15 cellular contexts compared by ENCODE assay signal in genomic region chr5:67293177-67293576, GRCh38.
A peak's percentile ranks its signal among the peaks of the same experiment; 100 is the strongest.
DNase-seq lines count a peak whose midpoint lies in the region; TF ChIP-seq lines count a peak whose summit lies in the region.
"Had no signal": no experiment of that assay in that cellular context is flagged by ENCODE, and none has a peak within 500 bp of the region (broad histone marks: within the 10 kb centered on the region; RNA-seq: fewer than 3 reads in every experiment).

No MANE protein-coding gene starts in this region.

- in situ Hi-C loops in brain microvascular endothelial cell (cut with HindIII; ENCODE audit: low pct_ligation_motif_present, low sequenced_read_pairs): no loop called here

- H3K9me3 ChIP-seq in HEK293 (ENCODE audit: control insufficient read depth, insufficient read depth, low read depth, low read length) (no peaks in the 10 kb centered on the region), WERI-Rb-1 (ENCODE audit: severe bottlenecking) (no peaks in the 10 kb centered on the region)
- H3K9me3 ChIP-seq: SK-N-SH had no signal

- no peaks in the 10 kb centered on the region; the same call in 1 of the 2 replicates for H3K4me1 ChIP-seq in HEK293 (ENCODE audit: control insufficient read depth, insufficient read depth, low read length)

- DNase-seq in substantia nigra (lab: John Stamatoyannopoulos, UW) (no peak), WERI-Rb-1 (no peak), HCEC 1CT (no peak), RPMI8226 (no peak), brain microvascular endothelial cell (no peak)
- DNase-seq: NCI-H2029, NCI-H2171 treated with DMSO at 0.1 percent for 48 hours, NCI-H446 treated with DMSO at 0.1 percent for 48 hours, NCI-H748 treated with DMSO at 0.1 percent for 48 hours, PC-3, SK-N-SH had no signal

- H3K27ac ChIP-seq in HEK293 (ENCODE audit: extremely low read depth, low read depth, low read length): no peak overlapping the region
- peak overlapping the region; percentile 97 for H3K27ac ChIP-seq in angular gyrus (ENCODE audit: low read depth, low read length)
- peak overlapping the region; percentile 85 for H3K27ac ChIP-seq in layer of hippocampus (ENCODE audit: low read depth, low read length)
- H3K27ac ChIP-seq in substantia nigra (ENCODE audit: low read depth, low read length, poor library complexity, severe bottlenecking): peak overlapping the region; percentile 83
- no peak overlapping the region for H3K27ac ChIP-seq in WERI-Rb-1
- no peak overlapping the region for H3K27ac ChIP-seq in brain microvascular endothelial cell
- H3K27ac ChIP-seq: C4-2B had no signal

- TF ChIP-seq CTCF in HEK293 (tag by site-specific recombination; IDR thresholded peaks at IDR 0.05): no peak
- TF ChIP-seq CTCF in WERI-Rb-1 (IDR thresholded peaks at IDR 0.05; ENCODE audit: low read depth, low read length): no peak
- TF ChIP-seq CTCF in brain microvascular endothelial cell (IDR thresholded peaks at IDR 0.05; ENCODE audit: low read depth, low read length, missing control alignments): no peak

- POLR2A ChIA-PET in HEK293 (lab: Yijun Ruan, JAX): no interaction called here

- H3K27me3 ChIP-seq in layer of hippocampus (ENCODE audit: control insufficient read depth, insufficient read depth, low read length) (no peaks in the 10 kb centered on the region), WERI-Rb-1 (ENCODE audit: insufficient read depth, low read depth, severe bottlenecking) (no peaks in the 10 kb centered on the region), brain microvascular endothelial cell (replicated peaks) (no peaks in the 10 kb centered on the region)

- H3K4me3 ChIP-seq in HEK293 (ENCODE audit: low read depth, low read length): no peak overlapping the region
- no peak overlapping the region for H3K4me3 ChIP-seq in WERI-Rb-1 (ENCODE audit: low read depth, low read length)
- H3K4me3 ChIP-seq in brain microvascular endothelial cell (ENCODE audit: low read depth, low read length): no peak overlapping the region

- CTCF ChIA-PET in HEK293 (lab: Yijun Ruan, JAX): no interaction called here

- no peaks in the 10 kb centered on the region for H3K36me3 ChIP-seq in HEK293 (ENCODE audit: control insufficient read depth in 2 of 2, insufficient read depth in 1 of 2, low read length in 2 of 2)
- no peaks in the 10 kb centered on the region for H3K36me3 ChIP-seq in WERI-Rb-1
- H3K36me3 ChIP-seq in brain microvascular endothelial cell (replicated peaks): no peaks in the 10 kb centered on the region

TF ChIP-seq in HEK293, 187 proteins besides CTCF, POLR2A, EP300 and RAD21:
- TF ChIP-seq YY1 (tag by site-specific recombination; IDR thresholded peaks at IDR 0.05): no peak
- TF ChIP-seq ZBTB11 (tag by site-specific recombination; conservative IDR thresholded peaks at IDR 0.05; ENCODE audit: low read depth): no peak
- TF ChIP-seq ZNF174 (tag by site-specific recombination; IDR thresholded peaks at IDR 0.05): no peak
- TF ChIP-seq ZIC2 (tag by site-specific recombination; IDR thresholded peaks at IDR 0.05): peak; percentile 35; the same call in 1 of the 2 replicates
- TF ChIP-seq ZNF513 (tag by site-specific recombination; IDR thresholded peaks at IDR 0.05): no peak
- TF ChIP-seq ZNF23 (tag by site-specific recombination; IDR thresholded peaks at IDR 0.05; ENCODE audit: borderline replicate concordance): no peak
- TF ChIP-seq PBX3 (CRISPR knock-in tag; IDR thresholded peaks at IDR 0.05): no peak

Comparison
In these comparisons a context has a peak if more than half of its experiments do, and no peak if none do; other contexts are left out.
1. H3K27ac ChIP-seq: peak in angular gyrus (single experiment), layer of hippocampus (single experiment) and substantia nigra (single experiment); none in HEK293 (single experiment), WERI-Rb-1 (single experiment) and brain microvascular endothelial cell (single experiment).